ENCODE assay signal across 21 cellular contexts in the genomic region with DNA sequence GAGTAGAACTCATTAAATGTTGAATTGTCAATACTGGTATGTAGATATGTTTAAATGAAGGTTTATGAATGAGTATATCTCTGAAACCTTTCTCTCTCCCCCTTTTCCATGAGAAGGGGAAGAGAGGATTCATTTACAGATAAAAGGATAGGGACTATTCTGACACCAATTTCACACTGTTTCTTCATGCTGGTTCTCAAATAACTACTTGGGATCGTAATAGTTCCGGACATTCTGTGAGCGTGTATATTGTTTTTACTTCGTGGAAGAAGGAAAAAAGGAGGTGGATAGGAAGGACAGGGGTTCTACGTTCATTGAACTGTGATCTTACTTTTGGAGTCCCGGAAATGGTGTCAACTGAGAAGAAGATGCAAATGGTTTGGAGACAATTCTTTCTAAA.
"Had no signal": no experiment of that assay in that cellular context is flagged by ENCODE, and none has a peak within 500 bp of the region (broad histone marks: within the 10 kb centered on the region; RNA-seq: fewer than 3 reads in every experiment).

No MANE protein-coding gene starts in this region.

- H3K4me1 ChIP-seq: right lobe of liver, stomach, suprapubic skin, tibial nerve had no signal

- H3K27ac Mint-ChIP-seq: immature natural killer cell had no signal

- H3K36me3 ChIP-seq: cardiac muscle cell, lower lobe of right lung, right lobe of liver, stomach, suprapubic skin, tibial nerve had no signal

- H3K27me3 ChIP-seq: body of pancreas, cardiac muscle cell, foreskin keratinocyte, hepatocyte, right lobe of liver, stomach, suprapubic skin, tibial nerve had no signal

- H3K9me3 ChIP-seq: body of pancreas, lower lobe of right lung, mucosa of descending colon, right lobe of liver, suprapubic skin, tibial nerve had no signal

- ATAC-seq: body of pancreas, left lobe of liver, lower lobe of right lung, mucosa of descending colon, right lobe of liver had no signal

- DNase-seq: activated CD4-positive, alpha-beta T cell treated with anti-CD3 and anti-CD28 coated beads, Interleukin-2, amount 50 U/mL, for 48 hours; activated CD4-positive, CD25-positive, alpha-beta regulatory T cell treated with anti-CD3 and anti-CD28 coated beads, Interleukin-2, amount 50 U/mL, for 72 hours; body of pancreas; effector CD4-positive, alpha-beta T cell; foreskin keratinocyte; immature natural killer cell; lower lobe of right lung; mesendoderm; mucosa of descending colon; occipital lobe; right lobe of liver; stimulated activated CD4-positive, alpha-beta T cell treated with anti-CD3 and anti-CD28 coated beads, Interleukin-1b, Interleukin-23, amount 100 ng/mL, for 48 hours; stomach had no signal

- H3K4me3 Mint-ChIP-seq: immature natural killer cell, neural crest cell had no signal

- H3K4me3 ChIP-seq: body of pancreas, cardiac muscle cell, hepatocyte, lower lobe of right lung, mucosa of descending colon, right lobe of liver, skin epidermis, stomach, suprapubic skin, tibial nerve had no signal

- H3K27ac ChIP-seq: cardiac muscle cell, foreskin keratinocyte, hepatocyte, lower lobe of right lung, right lobe of liver, skin epidermis, stomach, suprapubic skin, tibial nerve, VCaP had no signal
